In the genomic region with DNA sequence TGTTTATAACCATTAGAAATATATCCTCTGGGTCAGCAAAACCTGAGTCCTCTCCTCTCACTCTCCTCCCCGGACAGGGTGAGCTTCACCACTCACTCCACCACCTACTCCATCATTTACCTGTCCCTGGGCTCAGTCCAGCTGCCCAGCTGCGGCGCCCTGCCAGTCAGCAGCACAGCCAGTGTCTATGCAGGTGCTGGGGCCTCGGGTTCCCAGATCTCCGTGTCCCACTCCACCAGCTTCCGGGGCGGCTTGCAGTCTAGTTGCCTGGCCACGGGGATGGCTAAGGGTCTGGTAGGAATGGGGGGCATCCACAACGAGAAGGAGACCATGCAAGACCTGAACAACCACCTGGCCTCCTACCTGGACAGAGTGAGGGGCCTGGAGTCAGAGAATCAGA, we compare ENCODE assay signal across 8 cellular contexts.
"Had no signal": no experiment of that assay in that cellular context is flagged by ENCODE, and none has a peak within 500 bp of the region (broad histone marks: within the 10 kb centered on the region; RNA-seq: fewer than 3 reads in every experiment).

No MANE protein-coding gene starts in this region.

- FAIRE-seq: H54, HTR-8/SVneo, K562 had no signal

- H3K4me1 Mint-ChIP-seq: H9 had no signal

- H3K27ac Mint-ChIP-seq: H9 had no signal

- ATAC-seq: K562 had no signal

- DNase-seq: GOT3, H9, HCEC 1CT, IMR-90, KG1 had no signal

- H3K4me3 Mint-ChIP-seq: H9 had no signal

- H3K4me3 ChIP-seq: K562 had no signal
